Comparison of ENCODE assay signal across 10 cellular contexts in the genomic region with DNA sequence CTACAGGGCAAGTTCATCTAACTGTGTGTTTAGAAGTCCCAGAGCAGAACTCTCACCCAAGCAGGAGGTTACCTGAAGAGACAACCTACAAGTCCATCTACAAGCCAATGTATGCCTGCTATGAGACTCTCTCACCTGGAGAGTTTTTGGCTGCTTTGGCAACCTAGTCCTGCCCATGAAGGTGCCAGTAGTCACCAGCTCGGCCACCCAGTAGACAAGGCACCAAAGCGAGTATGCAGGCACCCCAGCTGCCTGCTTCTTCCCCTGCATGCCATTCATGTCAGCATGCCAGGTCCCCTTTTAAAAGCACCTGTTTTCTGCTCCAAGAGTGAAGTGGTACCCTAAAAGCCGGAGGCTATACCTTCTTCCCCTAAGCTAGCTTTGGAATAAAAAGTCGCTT. TPM values are rescaled to one million over a fixed set of nuclear protein-coding genes. Genes with fewer than 3 reads are reported as not detected.
"Had no signal": no experiment of that assay in that cellular context is flagged by ENCODE, and none has a peak within 500 bp of the region (broad histone marks: within the 10 kb centered on the region; RNA-seq: fewer than 3 reads in every experiment).

No MANE protein-coding gene starts in this region.

- H3K4me3 Mint-ChIP-seq: H9, IgD-negative memory B cell had no signal

- FAIRE-seq: H54, HepG2 had no signal

- H3K9ac ChIP-seq: GM23248 had no signal

- H3K27ac ChIP-seq: GM23248, HL-60 had no signal

- H3K36me3 Mint-ChIP-seq: IgD-negative memory B cell had no signal

- H2AFZ ChIP-seq: GM23248 had no signal

- H3K4me3 ChIP-seq: GM23248 had no signal

- DNase-seq: GM23248, GOT3, H9, HCEC 1CT, KBM-7 had no signal

- H3K27me3 Mint-ChIP-seq: IgD-negative memory B cell had no signal

RNA-seq across cellular contexts. Expression of gene RIIAD1, which starts 20.2 kb away (rescaled TPM):
- total RNA-seq: GM23248, HepG2, HT1080 had no signal
- polyA plus RNA-seq: HepG2, IgD-negative memory B cell had no signal

RNA-seq across cellular contexts. Expression of gene CELF3, which starts 24.9 kb away (rescaled TPM):
- total RNA-seq: GM23248, HepG2, HT1080 had no signal
- polyA plus RNA-seq: GM23248, HepG2, IgD-negative memory B cell had no signal
